ENCODE assay signal across 27 cellular contexts in the genomic region with DNA sequence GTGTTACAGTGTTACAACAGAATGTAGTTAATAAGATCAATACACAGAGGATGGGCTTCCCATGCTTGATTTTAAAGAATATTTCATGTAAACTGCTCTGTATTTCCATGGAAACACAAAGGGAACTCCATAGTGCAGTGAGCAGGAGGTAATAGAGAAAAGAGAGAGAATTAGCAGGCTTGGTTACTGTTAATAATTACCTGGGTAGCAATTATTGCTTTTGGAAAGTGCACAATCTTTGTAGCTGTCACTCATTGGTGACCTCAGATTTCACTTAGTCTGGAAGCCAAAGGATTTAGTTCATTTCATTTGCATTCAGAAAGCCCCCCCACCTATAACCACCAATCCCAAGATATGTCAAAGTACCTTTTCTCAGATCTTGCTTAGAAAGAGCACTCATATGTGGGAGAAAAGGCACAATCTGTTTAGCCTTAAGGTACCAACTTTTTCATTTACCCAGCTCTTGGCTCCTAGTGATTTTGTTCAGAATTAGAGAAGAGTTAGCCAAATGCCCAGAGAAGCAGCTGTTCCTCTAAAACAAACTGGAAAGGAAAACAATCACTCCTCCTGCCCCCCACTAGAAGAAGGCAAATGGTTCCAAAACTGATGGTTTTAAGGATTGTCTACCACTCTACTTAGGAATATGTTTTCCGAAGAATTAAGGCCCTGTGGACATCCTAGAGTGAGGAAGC.
DNase-seq lines count a peak whose midpoint lies in the region; ATAC-seq, FAIRE-seq and TF ChIP-seq lines count a peak whose summit lies in the region.
"Had no signal": no experiment of that assay in that cellular context is flagged by ENCODE, and none has a peak within 500 bp of the region (broad histone marks: within the 10 kb centered on the region; RNA-seq: fewer than 3 reads in every experiment).

No MANE protein-coding gene starts in this region.

- no peak for FAIRE-seq in GM12878 (lab: Jason Lieb, UNC)
- FAIRE-seq: frontal cortex, RCC 7860 had no signal

- TF ChIP-seq POLR2A in GM12878 (IDR thresholded peaks at IDR 0.05; ENCODE audit: low read depth, low read length) = no peak

- TF ChIP-seq EP300 in GM12878 (IDR thresholded peaks at IDR 0.05; ENCODE audit: borderline replicate concordance in 1 of 2, control insufficient read depth in 1 of 2, low read depth in 2 of 2, low read length in 2 of 2) = no peak

- TF ChIP-seq CTCF in GM12878 (IDR thresholded peaks at IDR 0.05 in 2 of 3, conservative IDR thresholded peaks at IDR 0.05 in 1 of 3; ENCODE audit: control insufficient read depth in 2 of 3, extremely low read depth in 1 of 3, insufficient read depth in 1 of 3, low read depth in 3 of 3, low read length in 3 of 3) (no peak), progenitor cell of endocrine pancreas (IDR thresholded peaks at IDR 0.05; ENCODE audit: unreplicated experiment) (no peak)

- POLR2A ChIA-PET in GM12878 (lab: Charles Lee) = no interaction called here

- H3K27ac Mint-ChIP-seq in progenitor cell of endocrine pancreas = peak overlapping the region; percentile 84
- H3K27ac Mint-ChIP-seq: activated CD4-positive, alpha-beta T cell treated with anti-CD3 and anti-CD28 coated beads, Interleukin-2, amount 10 ng/mL, durations not matched to agents 7 days and 5 days; activated naive CD4-positive, alpha-beta T cell treated with anti-CD3 and anti-CD28 coated beads, Interleukin-2, amount 50 U/mL, for 24 hours; immature natural killer cell; mesothelial cell of epicardium; naive thymus-derived CD8-positive, alpha-beta T cell; WTC11 had no signal

- SMC1A ChIA-PET in GM12878 (lab: Charles Lee; ENCODE audit: uncharacterized antibody, unreplicated experiment) = interaction anchor here (1.4 kb wide), 1 partner anchor 8 kb away, joined by 4 read pairs; no protein-coding TSS in a partner anchor

- no peak for TF ChIP-seq RAD21 in GM12878 (IDR thresholded peaks at IDR 0.05; ENCODE audit: insufficient read depth, low read depth, low read length)

- CTCF ChIA-PET in GM12878 (lab: Yijun Ruan, JAX) = interaction anchor here (0.7 kb wide), 1 partner anchor 108 kb away, joined by 3 read pairs; no protein-coding TSS in a partner anchor

- H3K9ac ChIP-seq in HUES6 (ENCODE audit: low read length) (peak overlapping the region; percentile 76), GM12878 (ENCODE audit: control insufficient read depth, insufficient read depth, low read length) (no peak overlapping the region)
- H3K9ac ChIP-seq: parathyroid adenoma had no signal

- RAD21 ChIA-PET in GM12878 (lab: Charles Lee; ENCODE audit: unreplicated experiment) = no interaction called here

- no peaks in the 10 kb centered on the region for H3K36me3 Mint-ChIP-seq in progenitor cell of endocrine pancreas (ENCODE audit: insufficient read depth)
- H3K36me3 Mint-ChIP-seq: immature natural killer cell; mesothelial cell of epicardium; naive thymus-derived CD8-positive, alpha-beta T cell; WTC11 had no signal

- DNase-seq in GM12878 (ENCODE audit: low read depth, low spot score) = no peak
- DNase-seq in kidney glomerular epithelial cell (lab: John Stamatoyannopoulos, UW) = peak; percentile 43
- DNase-seq in progenitor cell of endocrine pancreas (ENCODE audit: low spot score, unreplicated experiment) = no peak
- DNase-seq in DMS53 treated with DMSO at 0.1 percent for 48 hours (lab: John Stamatoyannopoulos, UW; ENCODE audit: unreplicated experiment) = no peak
- DNase-seq in islet precursor cell = no peak
- no peak for DNase-seq in stimulated activated CD8-positive, alpha-beta memory T cell treated with anti-CD3 and anti-CD28 coated beads, Interleukin-4, amount 100 ng/mL, for 48 hours
- DNase-seq in dermis blood vessel endothelial cell = no peak
- DNase-seq: activated CD4-positive, alpha-beta T cell treated with anti-CD3 and anti-CD28 coated beads, Interleukin-2, amount 10 ng/mL, durations not matched to agents 7 days and 5 days; amygdala; DMS53; hypothalamus; immature natural killer cell; naive thymus-derived CD8-positive, alpha-beta T cell; NCI-H1436; NCI-H510A treated with DMSO at 0.1 percent for 48 hours; SIG-M5; stimulated activated naive CD4-positive, alpha-beta T cell had no signal

- H3K36me3 ChIP-seq in HUES6 (ENCODE audit: control insufficient read depth, insufficient read depth, low read length) (no peaks in the 10 kb centered on the region), GM12878 (ENCODE audit: control insufficient read depth in 2 of 2, insufficient read depth in 2 of 2, low read length in 1 of 2) (no peaks in the 10 kb centered on the region)
- H3K36me3 ChIP-seq: esophagus muscularis mucosa had no signal

- WGBS in GM12878 (ENCODE audit: insufficient coverage, insufficient replicate concordance, low lambda C conversion rate, missing lambda C conversion rate) = 65% methylated on average over 1 of the region's 1 CpG

- H3K4me1 ChIP-seq in HUES6 (ENCODE audit: control insufficient read depth, insufficient read depth, low read length) (peaks cover 14% of the 10 kb centered on the region; the same call in 1 of the 2 replicates), GM12878 (ENCODE audit: control insufficient read depth, insufficient read depth, low read length) (no peaks in the 10 kb centered on the region)
- H3K4me1 ChIP-seq: parathyroid adenoma had no signal

- BruUV-seq in GM12878 (replicated peaks; lab: Mats Ljungman, UMichigan) = no TSS peak

- H3K4me3 ChIP-seq in HUES6 (ENCODE audit: low read depth, low read length) (no peak overlapping the region), GM12878 (no peak overlapping the region)
- H3K4me3 ChIP-seq: coronary artery, esophagus muscularis mucosa had no signal

- no peaks in the 10 kb centered on the region for H3K79me2 ChIP-seq in GM12878 (ENCODE audit: control insufficient read depth, insufficient read depth, low read length)
- H3K79me2 ChIP-seq: parathyroid adenoma had no signal

- H3K27ac ChIP-seq in HUES6 (ENCODE audit: low read depth, low read length) = peak overlapping the region; percentile 43; the same call in 1 of the 2 replicates
- H3K27ac ChIP-seq in GM12878 (ENCODE audit: control insufficient read depth, insufficient read depth) = no peak overlapping the region
- H3K27ac ChIP-seq: coronary artery, esophagus muscularis mucosa, parathyroid adenoma had no signal

- H2AFZ ChIP-seq in GM12878 (ENCODE audit: control insufficient read depth, low read depth, low read length) = no peak overlapping the region
- H2AFZ ChIP-seq: parathyroid adenoma had no signal

- ATAC-seq in GM12878 = no peak
- ATAC-seq: naive thymus-derived CD8-positive, alpha-beta T cell; sciatic nerve; WTC11 had no signal

- intact Hi-C loops in GM12878 (cut with micrococcal nuclease; ENCODE audit: unreplicated experiment) = no loop called here

- H3K4me1 Mint-ChIP-seq in progenitor cell of endocrine pancreas (ENCODE audit: low read depth) = peaks cover 30% of the 10 kb centered on the region
- H3K4me1 Mint-ChIP-seq: activated CD4-positive, alpha-beta T cell treated with anti-CD3 and anti-CD28 coated beads, Interleukin-2, amount 10 ng/mL, durations not matched to agents 7 days and 5 days; immature natural killer cell; naive thymus-derived CD8-positive, alpha-beta T cell had no signal

- no peak overlapping the region for H3K4me2 ChIP-seq in GM12878 (ENCODE audit: control insufficient read depth, insufficient read depth)

- no peaks in the 10 kb centered on the region for H3K9me3 Mint-ChIP-seq in progenitor cell of endocrine pancreas (ENCODE audit: low read depth)
- H3K9me3 Mint-ChIP-seq: activated naive CD4-positive, alpha-beta T cell treated with anti-CD3 and anti-CD28 coated beads, Interleukin-2, amount 50 U/mL, for 24 hours; mesothelial cell of epicardium had no signal

- no peaks in the 10 kb centered on the region for H3K27me3 ChIP-seq in HUES6 (ENCODE audit: control insufficient read depth, insufficient read depth, low read length)
- H3K27me3 ChIP-seq in GM12878 (replicated peaks in 1 of 2; ENCODE audit: control insufficient read depth in 2 of 2, insufficient read depth in 2 of 2, low read length in 1 of 2) = no peaks in the 10 kb centered on the region
- H3K27me3 ChIP-seq: esophagus muscularis mucosa had no signal

- H4K20me1 ChIP-seq in GM12878 (ENCODE audit: control insufficient read depth, insufficient read depth) = no peaks in the 10 kb centered on the region

- in situ Hi-C loops in GM12878 (cut with MboI) = loop anchor here (10.0 kb wide), 1 partner anchor 61 kb away; no protein-coding TSS in a partner anchor

- H3K4me3 Mint-ChIP-seq in progenitor cell of endocrine pancreas (ENCODE audit: low read depth) = no peak overlapping the region
- H3K4me3 Mint-ChIP-seq: activated CD4-positive, alpha-beta T cell treated with anti-CD3 and anti-CD28 coated beads, Interleukin-2, amount 10 ng/mL, durations not matched to agents 7 days and 5 days; activated naive CD4-positive, alpha-beta T cell treated with anti-CD3 and anti-CD28 coated beads, Interleukin-2, amount 50 U/mL, for 24 hours; immature natural killer cell; mesothelial cell of epicardium; naive thymus-derived CD8-positive, alpha-beta T cell; WTC11 had no signal

- H3K27me3 Mint-ChIP-seq in progenitor cell of endocrine pancreas = no peaks in the 10 kb centered on the region
- H3K27me3 Mint-ChIP-seq: activated CD4-positive, alpha-beta T cell treated with anti-CD3 and anti-CD28 coated beads, Interleukin-2, amount 10 ng/mL, durations not matched to agents 7 days and 5 days; activated naive CD4-positive, alpha-beta T cell treated with anti-CD3 and anti-CD28 coated beads, Interleukin-2, amount 50 U/mL, for 24 hours; naive thymus-derived CD8-positive, alpha-beta T cell had no signal

- H3K9me3 ChIP-seq in HUES6 (ENCODE audit: control insufficient read depth, insufficient read depth, low read depth, low read length) (no peaks in the 10 kb centered on the region), GM12878 (replicated peaks; ENCODE audit: control insufficient read depth, insufficient read depth, low read length) (no peaks in the 10 kb centered on the region)
- H3K9me3 ChIP-seq: esophagus muscularis mucosa had no signal

TF ChIP-seq in GM12878, 131 proteins besides CTCF, POLR2A, EP300 and RAD21:
- no peak for TF ChIP-seq POLR2AphosphoS5 (IDR thresholded peaks at IDR 0.05; ENCODE audit: low read length)
- TF ChIP-seq, protein P1, sequence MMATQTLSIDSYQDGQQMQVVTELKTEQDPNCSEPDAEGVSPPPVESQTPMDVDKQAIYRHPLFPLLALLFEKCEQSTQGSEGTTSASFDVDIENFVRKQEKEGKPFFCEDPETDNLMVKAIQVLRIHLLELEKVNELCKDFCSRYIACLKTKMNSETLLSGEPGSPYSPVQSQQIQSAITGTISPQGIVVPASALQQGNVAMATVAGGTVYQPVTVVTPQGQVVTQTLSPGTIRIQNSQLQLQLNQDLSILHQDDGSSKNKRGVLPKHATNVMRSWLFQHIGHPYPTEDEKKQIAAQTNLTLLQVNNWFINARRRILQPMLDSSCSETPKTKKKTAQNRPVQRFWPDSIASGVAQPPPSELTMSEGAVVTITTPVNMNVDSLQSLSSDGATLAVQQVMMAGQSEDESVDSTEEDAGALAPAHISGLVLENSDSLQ (IDR thresholded peaks at IDR 0.05) = 0 out of 2 replicates have a peak, but pooled peaks have one; percentile 37
